Comparison of ENCODE assay signal across 9 cellular contexts in genomic region chr19:35746556-35746955, GRCh38. TPM values are rescaled to one million over a fixed set of nuclear protein-coding genes. Genes with fewer than 3 reads are reported as not detected.
DNase-seq lines count a peak whose midpoint lies in the region; ATAC-seq and TF ChIP-seq lines count a peak whose summit lies in the region.
"Had no signal": no experiment of that assay in that cellular context is flagged by ENCODE, and none has a peak within 500 bp of the region (broad histone marks: within the 10 kb centered on the region; RNA-seq: fewer than 3 reads in every experiment).

No MANE protein-coding gene starts in this region.

- no peak for ATAC-seq in stimulated activated naive CD8-positive, alpha-beta T cell treated with anti-CD3 and anti-CD28 coated beads, Interleukin-15, Interleukin-2, amounts not matched to agents 100 U/mL and 50 U/mL, for 24 hours
- ATAC-seq in lower lobe of right lung (no peak), HG02884 (IDR thresholded peaks at IDR 0.05; ENCODE audit: unreplicated experiment) (no peak), HG02970 (IDR thresholded peaks at IDR 0.05; ENCODE audit: low FRiP score, unreplicated experiment) (no peak)

- no peaks in the 10 kb centered on the region for H3K9me3 Mint-ChIP-seq in stimulated activated naive CD8-positive, alpha-beta T cell treated with anti-CD3 and anti-CD28 coated beads, Interleukin-15, Interleukin-2, amounts not matched to agents 100 ng/mL and 50 ng/mL, for 24 hours
- H3K9me3 Mint-ChIP-seq in activated naive CD8-positive, alpha-beta T cell treated with anti-CD3 and anti-CD28 coated beads for 36 hours, result no peaks in the 10 kb centered on the region

- DNase-seq in stimulated activated naive CD8-positive, alpha-beta T cell treated with anti-CD3 and anti-CD28 coated beads, Interleukin-15, Interleukin-2, amounts not matched to agents 100 U/mL and 50 U/mL, for 24 hours, result no peak
- DNase-seq in activated naive CD8-positive, alpha-beta T cell treated with anti-CD3 and anti-CD28 coated beads for 36 hours, result no peak
- DNase-seq in lower lobe of right lung (no peak), GM19238 (ENCODE audit: insufficient read length, low spot score) (no peak), NCI-H345 treated with DMSO at 0.1 percent for 48 hours (lab: John Stamatoyannopoulos, UW; ENCODE audit: unreplicated experiment) (no peak)
- DNase-seq: NCI-H2081 had no signal

- H3K4me1 Mint-ChIP-seq in stimulated activated naive CD8-positive, alpha-beta T cell treated with anti-CD3 and anti-CD28 coated beads, Interleukin-15, Interleukin-2, amounts not matched to agents 100 ng/mL and 50 ng/mL, for 24 hours (ENCODE audit: low read depth), result peaks cover 72% of the 10 kb centered on the region
- H3K4me1 Mint-ChIP-seq in activated naive CD8-positive, alpha-beta T cell treated with anti-CD3 and anti-CD28 coated beads for 36 hours, result peaks cover 49% of the 10 kb centered on the region

- intact Hi-C loops in lower lobe of right lung (cut with DNase I), result no loop called here

- H3K36me3 ChIP-seq in lower lobe of right lung, result peaks cover 7% of the 10 kb centered on the region

- no peaks in the 10 kb centered on the region for H3K27me3 ChIP-seq in lower lobe of right lung (ENCODE audit: low read depth)

- H3K36me3 Mint-ChIP-seq in stimulated activated naive CD8-positive, alpha-beta T cell treated with anti-CD3 and anti-CD28 coated beads, Interleukin-15, Interleukin-2, amounts not matched to agents 100 ng/mL and 50 ng/mL, for 24 hours (ENCODE audit: low read depth), result peaks cover 12% of the 10 kb centered on the region
- H3K36me3 Mint-ChIP-seq in activated naive CD8-positive, alpha-beta T cell treated with anti-CD3 and anti-CD28 coated beads for 36 hours, result peaks cover 30% of the 10 kb centered on the region

- peak overlapping the region; percentile 79 for H3K4me3 ChIP-seq in lower lobe of right lung

- H3K27me3 Mint-ChIP-seq in stimulated activated naive CD8-positive, alpha-beta T cell treated with anti-CD3 and anti-CD28 coated beads, Interleukin-15, Interleukin-2, amounts not matched to agents 100 ng/mL and 50 ng/mL, for 24 hours, result no peaks in the 10 kb centered on the region
- no peaks in the 10 kb centered on the region for H3K27me3 Mint-ChIP-seq in activated naive CD8-positive, alpha-beta T cell treated with anti-CD3 and anti-CD28 coated beads for 36 hours

- H3K27ac Mint-ChIP-seq in stimulated activated naive CD8-positive, alpha-beta T cell treated with anti-CD3 and anti-CD28 coated beads, Interleukin-15, Interleukin-2, amounts not matched to agents 100 ng/mL and 50 ng/mL, for 24 hours, result peak overlapping the region; percentile 100
- H3K27ac Mint-ChIP-seq in activated naive CD8-positive, alpha-beta T cell treated with anti-CD3 and anti-CD28 coated beads for 36 hours, result peak overlapping the region; percentile 99

- no peak for TF ChIP-seq CTCF in lower lobe of right lung (IDR thresholded peaks at IDR 0.05)

- H3K4me1 ChIP-seq in lower lobe of right lung, result peaks cover 48% of the 10 kb centered on the region

- H3K4me3 Mint-ChIP-seq in stimulated activated naive CD8-positive, alpha-beta T cell treated with anti-CD3 and anti-CD28 coated beads, Interleukin-15, Interleukin-2, amounts not matched to agents 100 ng/mL and 50 ng/mL, for 24 hours, result peak overlapping the region; percentile 95
- peak overlapping the region; percentile 85 for H3K4me3 Mint-ChIP-seq in activated naive CD8-positive, alpha-beta T cell treated with anti-CD3 and anti-CD28 coated beads for 36 hours

- H3K27ac ChIP-seq in lower lobe of right lung, result peak overlapping the region; percentile 100

- H3K9me3 ChIP-seq in lower lobe of right lung, result no peaks in the 10 kb centered on the region

RNA-seq across cellular contexts. Expression of gene PSENEN, which starts 1.1 kb away (rescaled TPM):
- 10 to 100 TPM; 38.5 to 41.6 TPM for total RNA-seq in activated naive CD8-positive, alpha-beta T cell treated with anti-CD3 and anti-CD28 coated beads for 36 hours
- 60.0 TPM for total RNA-seq in lower lobe of right lung

RNA-seq across cellular contexts. Expression of gene U2AF1L4, which starts 1.3 kb away (rescaled TPM):
- 10 to 100 TPM; 42.3 to 43.9 TPM for total RNA-seq in activated naive CD8-positive, alpha-beta T cell treated with anti-CD3 and anti-CD28 coated beads for 36 hours
- total RNA-seq in lower lobe of right lung, result 20.3 TPM

RNA-seq across cellular contexts. Expression of gene LIN37, which starts 1.8 kb away (rescaled TPM):
- 1 to 10 TPM; 5.1 to 7.0 TPM for total RNA-seq in activated naive CD8-positive, alpha-beta T cell treated with anti-CD3 and anti-CD28 coated beads for 36 hours
- total RNA-seq in lower lobe of right lung, result 7.2 TPM

RNA-seq across cellular contexts. Expression of gene IGFLR1, which starts 4.3 kb away (rescaled TPM):
- 10 to 100 TPM; 79.2 to 80.6 TPM for total RNA-seq in activated naive CD8-positive, alpha-beta T cell treated with anti-CD3 and anti-CD28 coated beads for 36 hours
- 17.1 TPM for total RNA-seq in lower lobe of right lung

RNA-seq across cellular contexts. Expression of gene HSPB6, which starts 10.3 kb away (rescaled TPM):
- under 1 TPM; 0.39 to 0.78 TPM for total RNA-seq in activated naive CD8-positive, alpha-beta T cell treated with anti-CD3 and anti-CD28 coated beads for 36 hours
- 29.4 TPM for total RNA-seq in lower lobe of right lung
